In the genomic region with DNA sequence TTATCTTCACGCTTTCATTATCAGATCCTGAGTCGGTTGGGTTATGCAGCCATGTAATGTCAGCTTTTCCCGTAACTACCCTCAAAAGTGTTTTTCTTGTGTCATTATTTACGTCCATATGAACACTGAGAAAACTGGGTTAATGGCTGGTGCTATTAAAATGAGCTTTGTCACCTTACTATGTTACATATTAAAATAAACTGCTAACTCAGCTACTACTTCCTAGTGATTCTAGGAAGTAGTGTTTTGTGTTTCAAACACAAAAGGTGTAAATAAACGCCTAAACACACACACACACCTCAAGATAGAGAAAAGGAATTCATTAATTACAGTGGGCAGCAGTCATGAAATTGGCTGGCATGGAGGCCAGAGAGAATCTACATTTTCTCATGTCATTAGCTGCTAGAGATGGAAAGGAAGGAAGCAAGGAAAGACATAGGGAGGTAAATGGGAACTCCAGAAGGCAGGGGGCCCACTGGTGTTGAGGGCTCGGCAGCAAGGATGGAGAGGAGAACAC, we compare ENCODE assay signal across 8 cellular contexts. TPM values are rescaled to one million over a fixed set of nuclear protein-coding genes. Genes with fewer than 3 reads are reported as not detected.
DNase-seq lines count a peak whose midpoint lies in the region; ATAC-seq and TF ChIP-seq lines count a peak whose summit lies in the region.

No MANE protein-coding gene starts in this region.

- ATAC-seq in CD4-positive, CD25-positive, alpha-beta regulatory T cell (ENCODE audit: low read depth in 2 of 2), result peak in 1 of 2 donors; percentile 6
- peak; percentile 5 for ATAC-seq in HG03460 (IDR thresholded peaks at IDR 0.05; ENCODE audit: unreplicated experiment)
- peak; percentile 17 for ATAC-seq in naive thymus-derived CD4-positive, alpha-beta T cell
- no peak for ATAC-seq in activated T-cell treated with anti-CD3 and anti-CD28 coated beads, Interleukin-2, amount 50 U/mL, for 72 hours (replicated peaks in 1 of 2)
- no peak for ATAC-seq in GM19351 (IDR thresholded peaks at IDR 0.05; ENCODE audit: unreplicated experiment)

- no peaks in the 10 kb centered on the region for H3K27me3 Mint-ChIP-seq in CD4-positive, CD25-positive, alpha-beta regulatory T cell
- H3K27me3 Mint-ChIP-seq in naive thymus-derived CD4-positive, alpha-beta T cell, result no peaks in the 10 kb centered on the region
- H3K27me3 Mint-ChIP-seq in activated T-cell treated with anti-CD3 and anti-CD28 coated beads, Interleukin-2, amount 50 U/mL, for 72 hours (ENCODE audit: low read depth), result no peaks in the 10 kb centered on the region

- peaks cover 0 to 25% (median 20%) of the 10 kb centered on the region in 4 donors for H3K4me1 Mint-ChIP-seq in CD4-positive, CD25-positive, alpha-beta regulatory T cell
- H3K4me1 Mint-ChIP-seq in naive thymus-derived CD4-positive, alpha-beta T cell, result peaks cover 5 to 36% (median 20%) of the 10 kb centered on the region in 7 donors
- peaks cover 22% of the 10 kb centered on the region for H3K4me1 Mint-ChIP-seq in activated T-cell treated with anti-CD3 and anti-CD28 coated beads, Interleukin-2, amount 50 U/mL, for 72 hours (ENCODE audit: low read depth)

- DNase-seq in CD4-positive, CD25-positive, alpha-beta regulatory T cell, result no peak
- no peak for DNase-seq in dorsolateral prefrontal cortex
- DNase-seq in naive thymus-derived CD4-positive, alpha-beta T cell, result no peak
- DNase-seq in activated T-cell treated with anti-CD3 and anti-CD28 coated beads, Interleukin-2, amount 50 U/mL, for 72 hours, result no peak
- no peak for DNase-seq in stimulated activated CD4-positive, alpha-beta T cell treated with anti-CD3 and anti-CD28 coated beads, Interleukin-15, amount 100 ng/mL, for 24 hours
- no peak for DNase-seq in NCI-H1048 (lab: John Stamatoyannopoulos, UW)

- H3K36me3 ChIP-seq in CD4-positive, CD25-positive, alpha-beta regulatory T cell (ENCODE audit: control insufficient read depth, insufficient read depth, low read length), result no peaks in the 10 kb centered on the region
- peaks cover 0 to 13% (median 0%) of the 10 kb centered on the region in 3 experiments for H3K36me3 ChIP-seq in naive thymus-derived CD4-positive, alpha-beta T cell (ENCODE audit: control insufficient read depth in 2 of 3, insufficient read depth in 3 of 3, low read length in 3 of 3)

- no peak for TF ChIP-seq CTCF in dorsolateral prefrontal cortex (IDR thresholded peaks at IDR 0.05 in 54 of 56, conservative IDR thresholded peaks at IDR 0.05 in 2 of 56; ENCODE audit: low read depth in 1 of 56, partially characterized antibody in 56 of 56)

- peak overlapping the region; percentile 90 for H3K27ac ChIP-seq in CD4-positive, CD25-positive, alpha-beta regulatory T cell (ENCODE audit: insufficient read depth, low read length, poor library complexity, severe bottlenecking)
- H3K27ac ChIP-seq in dorsolateral prefrontal cortex, result peak overlapping the region; percentile 51 to 97 (median 92)
- H3K27ac ChIP-seq in naive thymus-derived CD4-positive, alpha-beta T cell (ENCODE audit: low read depth, low read length), result peak overlapping the region; percentile 69

- no peaks in the 10 kb centered on the region for H3K27me3 ChIP-seq in CD4-positive, CD25-positive, alpha-beta regulatory T cell (ENCODE audit: control insufficient read depth, insufficient read depth, low read length)
- H3K27me3 ChIP-seq in dorsolateral prefrontal cortex, result no peaks in the 10 kb centered on the region
- H3K27me3 ChIP-seq in naive thymus-derived CD4-positive, alpha-beta T cell (ENCODE audit: control insufficient read depth in 2 of 2, insufficient read depth in 2 of 2, low read length in 2 of 2), result no peaks in the 10 kb centered on the region

- no peak overlapping the region for H3K4me3 Mint-ChIP-seq in CD4-positive, CD25-positive, alpha-beta regulatory T cell
- H3K4me3 Mint-ChIP-seq in naive thymus-derived CD4-positive, alpha-beta T cell, result no peak overlapping the region
- no peak overlapping the region for H3K4me3 Mint-ChIP-seq in activated T-cell treated with anti-CD3 and anti-CD28 coated beads, Interleukin-2, amount 50 U/mL, for 72 hours

- no peaks in the 10 kb centered on the region for H3K9me3 ChIP-seq in CD4-positive, CD25-positive, alpha-beta regulatory T cell (ENCODE audit: control insufficient read depth in 2 of 2, low read length in 2 of 2)
- H3K9me3 ChIP-seq in naive thymus-derived CD4-positive, alpha-beta T cell (ENCODE audit: control insufficient read depth in 2 of 3, low read length in 3 of 3), result no peaks in the 10 kb centered on the region

- no peaks in the 10 kb centered on the region for H3K9me3 Mint-ChIP-seq in CD4-positive, CD25-positive, alpha-beta regulatory T cell
- H3K9me3 Mint-ChIP-seq in naive thymus-derived CD4-positive, alpha-beta T cell, result no peaks in the 10 kb centered on the region
- no peaks in the 10 kb centered on the region for H3K9me3 Mint-ChIP-seq in activated T-cell treated with anti-CD3 and anti-CD28 coated beads, Interleukin-2, amount 50 U/mL, for 72 hours

- H3K36me3 Mint-ChIP-seq in CD4-positive, CD25-positive, alpha-beta regulatory T cell, result peaks cover 12% of the 10 kb centered on the region
- peaks cover 0 to 12% (median under 1%) of the 10 kb centered on the region in 5 donors for H3K36me3 Mint-ChIP-seq in naive thymus-derived CD4-positive, alpha-beta T cell
- H3K36me3 Mint-ChIP-seq in activated T-cell treated with anti-CD3 and anti-CD28 coated beads, Interleukin-2, amount 50 U/mL, for 72 hours (ENCODE audit: insufficient read depth in 2 of 2), result peaks cover 2 to 11% of the 10 kb centered on the region in 2 donors

- POLR2A ChIA-PET in naive thymus-derived CD4-positive, alpha-beta T cell (lab: Charles Lee), result interaction anchor here (0.7 to 4.8 kb wide), 20 partner anchors 8 to 374 kb away, joined by 3 to 74 read pairs (median 3); partner anchors contain the start of genes ACIN1, C14orf119, HAUS4 and HOMEZ

- H3K27ac Mint-ChIP-seq in CD4-positive, CD25-positive, alpha-beta regulatory T cell, result no peak overlapping the region
- no peak overlapping the region for H3K27ac Mint-ChIP-seq in naive thymus-derived CD4-positive, alpha-beta T cell
- no peak overlapping the region for H3K27ac Mint-ChIP-seq in activated T-cell treated with anti-CD3 and anti-CD28 coated beads, Interleukin-2, amount 50 U/mL, for 72 hours

- intact Hi-C loops in dorsolateral prefrontal cortex (cut with DNase I), result loop anchor here (1.0 to 10.0 kb wide), 3 partner anchors 11 to 55 kb away; partner anchors contain the start of genes AJUBA (in 2 of the 2) and RBM23 (in 2 of the 2)
- intact Hi-C loops in naive thymus-derived CD4-positive, alpha-beta T cell (cut with micrococcal nuclease), result loop anchor here (1.0 to 10.0 kb wide), 19 partner anchors 11 to 1475 kb away; partner anchors contain the start of genes ACIN1 (in 2 of the 2), C14orf119 (in 2 of the 2), HAUS4 (in 2 of the 2) and MRPL52 (in 2 of the 2)

- peaks cover 19% of the 10 kb centered on the region for H3K4me1 ChIP-seq in CD4-positive, CD25-positive, alpha-beta regulatory T cell (ENCODE audit: control insufficient read depth, insufficient read depth, low read length, poor library complexity, severe bottlenecking)
- peaks cover 9 to 17% of the 10 kb centered on the region in 2 donors for H3K4me1 ChIP-seq in naive thymus-derived CD4-positive, alpha-beta T cell (ENCODE audit: control insufficient read depth in 2 of 2, insufficient read depth in 2 of 2, low read length in 2 of 2)

- H3K4me3 ChIP-seq in CD4-positive, CD25-positive, alpha-beta regulatory T cell (ENCODE audit: low read depth, low read length), result peak overlapping the region; percentile 95
- H3K4me3 ChIP-seq in dorsolateral prefrontal cortex, result peak overlapping the region; percentile 32 to 97 (median 86)
- H3K4me3 ChIP-seq in naive thymus-derived CD4-positive, alpha-beta T cell (ENCODE audit: low read length), result peak overlapping the region; percentile 91

- CTCF ChIA-PET in naive thymus-derived CD4-positive, alpha-beta T cell (lab: Charles Lee), result interaction anchor here (0.6 to 2.3 kb wide), 22 partner anchors 9 to 1710 kb away, joined by 3 to 19 read pairs (median 4); partner anchors contain the start of genes AJUBA, HAUS4 and RBM23

RNA-seq across cellular contexts. Expression of gene PRMT5, which starts 0.7 kb away (rescaled TPM):
- 19.3 TPM for total RNA-seq in CD4-positive, CD25-positive, alpha-beta regulatory T cell
- polyA plus RNA-seq in CD4-positive, CD25-positive, alpha-beta regulatory T cell, result 10 to 100 TPM; 37.4 to 43.3 (median 40.5) TPM
- total RNA-seq in dorsolateral prefrontal cortex, result 10 to 100 TPM; 35.6 to 70.9 (median 49.6) TPM
- total RNA-seq in naive thymus-derived CD4-positive, alpha-beta T cell, result 10 to 100 TPM; 24.9 to 82.8 (median 34.2) TPM
- 10 to 100 TPM; 61.8 to 64.5 TPM for polyA plus RNA-seq in naive thymus-derived CD4-positive, alpha-beta T cell
- total RNA-seq in activated T-cell treated with anti-CD3 and anti-CD28 coated beads, Interleukin-2, amount 50 U/mL, for 72 hours, result 10 to 100 TPM; 55.0 to 79.2 TPM

RNA-seq across cellular contexts. Expression of gene RBM23, which starts 11.0 kb away (rescaled TPM):
- total RNA-seq in CD4-positive, CD25-positive, alpha-beta regulatory T cell, result 108 TPM
- polyA plus RNA-seq in CD4-positive, CD25-positive, alpha-beta regulatory T cell, result 10 to 100 TPM; 43.1 to 54.0 (median 46.7) TPM
- total RNA-seq in dorsolateral prefrontal cortex, result 10 to 100 TPM; 54.8 to 96.7 (median 72.6) TPM
- 100 to 1,000 TPM in 2 of 5 experiments, 10 to 100 TPM in 3; 91.9 to 140 (median 99.1) TPM for total RNA-seq in naive thymus-derived CD4-positive, alpha-beta T cell
- 10 to 100 TPM; 51.2 to 75.0 TPM for polyA plus RNA-seq in naive thymus-derived CD4-positive, alpha-beta T cell
- total RNA-seq in activated T-cell treated with anti-CD3 and anti-CD28 coated beads, Interleukin-2, amount 50 U/mL, for 72 hours, result 10 to 100 TPM; 69.5 to 77.5 TPM

RNA-seq across cellular contexts. Expression of gene HAUS4, which starts 27.0 kb away (rescaled TPM):
- 20.0 TPM for total RNA-seq in CD4-positive, CD25-positive, alpha-beta regulatory T cell
- polyA plus RNA-seq in CD4-positive, CD25-positive, alpha-beta regulatory T cell, result 10 to 100 TPM; 30.0 to 41.9 (median 37.0) TPM
- 10 to 100 TPM in 118 of 120 experiments, 1 to 10 TPM in 2; 8.9 to 28.8 (median 18.4) TPM for total RNA-seq in dorsolateral prefrontal cortex
- 10 to 100 TPM; 27.1 to 50.7 (median 38.8) TPM for total RNA-seq in naive thymus-derived CD4-positive, alpha-beta T cell
- 10 to 100 TPM; 41.3 to 45.0 TPM for polyA plus RNA-seq in naive thymus-derived CD4-positive, alpha-beta T cell
- 10 to 100 TPM; 82.0 to 90.9 TPM for total RNA-seq in activated T-cell treated with anti-CD3 and anti-CD28 coated beads, Interleukin-2, amount 50 U/mL, for 72 hours

RNA-seq across cellular contexts. Expression of gene REM2, which starts 46.9 kb away (rescaled TPM):
- 11.1 TPM for total RNA-seq in CD4-positive, CD25-positive, alpha-beta regulatory T cell
- polyA plus RNA-seq in CD4-positive, CD25-positive, alpha-beta regulatory T cell, result 1 to 10 TPM in 3 of 4 donors, under 1 TPM in 1; 0.61 to 2.6 (median 1.4) TPM
- 1 to 10 TPM in 103 of 120 experiments, under 1 TPM in 17; 0.51 to 5.3 (median 1.6) TPM for total RNA-seq in dorsolateral prefrontal cortex
- 1 to 10 TPM in 4 of 5 experiments, under 1 TPM in 1; 0.97 to 8.6 (median 5.4) TPM for total RNA-seq in naive thymus-derived CD4-positive, alpha-beta T cell
- 1 to 10 TPM in 1 of 2 donors, under 1 TPM in 1; 0.58 to 1.4 TPM for polyA plus RNA-seq in naive thymus-derived CD4-positive, alpha-beta T cell
- 1 to 10 TPM; 4.6 to 4.7 TPM for total RNA-seq in activated T-cell treated with anti-CD3 and anti-CD28 coated beads, Interleukin-2, amount 50 U/mL, for 72 hours

RNA-seq across cellular contexts. Expression of gene AJUBA, which starts 52.4 kb away (rescaled TPM):
- 0.54 TPM for total RNA-seq in CD4-positive, CD25-positive, alpha-beta regulatory T cell
- 1 to 10 TPM in 1 of 4 donors, under 1 TPM in 3; 0.20 to 1.0 (median 0.71) TPM for polyA plus RNA-seq in CD4-positive, CD25-positive, alpha-beta regulatory T cell
- 1 to 10 TPM in 101 of 120 experiments, under 1 TPM in 19; 0.21 to 9.0 (median 1.9) TPM for total RNA-seq in dorsolateral prefrontal cortex
- 1 to 10 TPM in 3 of 5 experiments, under 1 TPM in 2; 0.49 to 3.2 (median 1.4) TPM for total RNA-seq in naive thymus-derived CD4-positive, alpha-beta T cell
- polyA plus RNA-seq in naive thymus-derived CD4-positive, alpha-beta T cell, result 1 to 10 TPM; 1.6 to 2.3 TPM
- total RNA-seq in activated T-cell treated with anti-CD3 and anti-CD28 coated beads, Interleukin-2, amount 50 U/mL, for 72 hours, result 1 to 10 TPM; 1.7 to 2.2 TPM

Comparison
In these comparisons a context has a peak if more than half of its experiments do, and no peak if none do; other contexts are left out.
1. ATAC-seq: peak in HG03460 (single experiment) and naive thymus-derived CD4-positive, alpha-beta T cell (single experiment); none in activated T-cell treated with anti-CD3 and anti-CD28 coated beads, Interleukin-2, amount 50 U/mL, for 72 hours (0 of 2) and GM19351 (single experiment).
2. Peak in every context shown above with its lines, with median percentiles within 50 percentile points of each other: H3K27ac ChIP-seq and H3K4me3 ChIP-seq.